In genomic region chr2:152334701-152335015, GRCh38 we compare ENCODE assay signal across 8 cellular contexts. TPM values are rescaled to one million over a fixed set of nuclear protein-coding genes. Genes with fewer than 3 reads are reported as not detected.
DNase-seq lines count a peak whose midpoint lies in the region; ATAC-seq and TF ChIP-seq lines count a peak whose summit lies in the region.

No MANE protein-coding gene starts in this region.

- no peak overlapping the region for H3K14ac ChIP-seq in trophoblast cell (ENCODE audit: low read length)

- H3K27ac ChIP-seq in DOHH2 (ENCODE audit: low read depth, low read length) (no peak overlapping the region), RWPE2 (ENCODE audit: poor library complexity, severe bottlenecking) (peak overlapping the region; percentile 68), esophagus muscularis mucosa (replicated peaks in 1 of 4) (peak overlapping the region; percentile 81 to 83 (median 82)), trophoblast cell (ENCODE audit: low read depth, low read length) (no peak overlapping the region)

- H3K36me3 ChIP-seq in DOHH2 (ENCODE audit: control insufficient read depth, low read length) (no peaks in the 10 kb centered on the region), RWPE2 (ENCODE audit: low read depth) (no peaks in the 10 kb centered on the region), esophagus muscularis mucosa (no peaks in the 10 kb centered on the region), trophoblast cell (ENCODE audit: control insufficient read depth in 1 of 2, insufficient read depth in 2 of 2, low read length in 2 of 2) (no peaks in the 10 kb centered on the region)

- H3K79me2 ChIP-seq in DOHH2 (ENCODE audit: control insufficient read depth, low read length) (no peaks in the 10 kb centered on the region), trophoblast cell (ENCODE audit: control insufficient read depth, insufficient read depth, low read length, poor library complexity) (peaks cover 15% of the 10 kb centered on the region)

- peak overlapping the region; percentile 66 for H2AFZ ChIP-seq in trophoblast cell (ENCODE audit: insufficient read depth, low read length, poor library complexity)

- H4K8ac ChIP-seq in trophoblast cell (ENCODE audit: low read depth, low read length): peak overlapping the region; percentile 72

- no peaks in the 10 kb centered on the region for H3F3A ChIP-seq in DOHH2 (ENCODE audit: control insufficient read depth, insufficient read depth)

- no peak overlapping the region for H2BK5ac ChIP-seq in trophoblast cell (ENCODE audit: low read depth, low read length, poor library complexity)

- H3K79me1 ChIP-seq in trophoblast cell (ENCODE audit: low read length): peaks cover 16% of the 10 kb centered on the region

- H4K91ac ChIP-seq in trophoblast cell (ENCODE audit: low read depth, low read length): no peak overlapping the region

- no peak overlapping the region for H3K9ac ChIP-seq in trophoblast cell (ENCODE audit: low read length)

- H4K20me1 ChIP-seq in DOHH2 (ENCODE audit: control insufficient read depth, insufficient read depth, low read depth, low read length): no peaks in the 10 kb centered on the region

- ATAC-seq in RWPE2 (ENCODE audit: low read depth) (no peak), HG02759 (IDR thresholded peaks at IDR 0.05; ENCODE audit: unreplicated experiment) (no peak)

- TF ChIP-seq CTCF in DOHH2 (IDR thresholded peaks at IDR 0.05; ENCODE audit: low read depth, low read length, poor library complexity, severe bottlenecking): no peak
- TF ChIP-seq CTCF in RWPE2 (IDR thresholded peaks at IDR 0.05; ENCODE audit: poor library complexity, severe bottlenecking): no peak
- no peak for TF ChIP-seq CTCF in esophagus muscularis mucosa (IDR thresholded peaks at IDR 0.05)

- H3K9me3 ChIP-seq in DOHH2 (ENCODE audit: control insufficient read depth, insufficient read depth, low read length) (no peaks in the 10 kb centered on the region), RWPE2 (ENCODE audit: severe bottlenecking) (no peaks in the 10 kb centered on the region), esophagus muscularis mucosa (no peaks in the 10 kb centered on the region), trophoblast cell (ENCODE audit: insufficient read depth, low read depth, low read length) (peaks cover 2% of the 10 kb centered on the region)

- H3K4ac ChIP-seq in trophoblast cell (ENCODE audit: low read depth, low read length): no peak overlapping the region

- no peak overlapping the region for H2BK120ac ChIP-seq in trophoblast cell (ENCODE audit: insufficient read depth, low read length, poor library complexity)

- DNase-seq in RWPE2 (ENCODE audit: low spot score) (no peak), esophagus muscularis mucosa (ENCODE audit: extremely low spot score) (no peak), trophoblast cell (no peak), NK-92 (lab: John Stamatoyannopoulos, UW; ENCODE audit: unreplicated experiment) (no peak), hippocampal formation (lab: John Stamatoyannopoulos, UW) (no peak), globus pallidus (ENCODE audit: low spot score) (no peak)

- no peak overlapping the region for H3K18ac ChIP-seq in trophoblast cell (ENCODE audit: low read length)

- no peak overlapping the region for H2AK5ac ChIP-seq in trophoblast cell (ENCODE audit: low read length)

- intact Hi-C loops in esophagus muscularis mucosa (cut with DNase I): loop anchor here (5.0 to 10.0 kb wide), 4 partner anchors 73 to 303 kb away; no protein-coding TSS in a partner anchor

- H3K27me3 ChIP-seq in DOHH2 (ENCODE audit: control insufficient read depth, low read length): peaks cover 36% of the 10 kb centered on the region
- H3K27me3 ChIP-seq in RWPE2 (ENCODE audit: insufficient read depth, poor library complexity, severe bottlenecking): no peaks in the 10 kb centered on the region
- no peaks in the 10 kb centered on the region for H3K27me3 ChIP-seq in esophagus muscularis mucosa
- no peaks in the 10 kb centered on the region for H3K27me3 ChIP-seq in trophoblast cell (ENCODE audit: insufficient read depth, low read length)

- H3K23ac ChIP-seq in trophoblast cell (ENCODE audit: low read length): no peak overlapping the region

- H3K4me2 ChIP-seq in DOHH2 (ENCODE audit: low read length) (peak overlapping the region; percentile 83), trophoblast cell (ENCODE audit: low read length) (peak overlapping the region; percentile 89)

- no peak for TF ChIP-seq POLR2A in esophagus muscularis mucosa (IDR thresholded peaks at IDR 0.05; ENCODE audit: low read depth)

- TF ChIP-seq EP300 in esophagus muscularis mucosa (IDR thresholded peaks at IDR 0.05): no peak

- 5% methylated on average over 10 of the region's 11 CpGs for WGBS in esophagus muscularis mucosa
- WGBS in trophoblast cell (ENCODE audit: extremely low coverage, insufficient coverage, insufficient read length): no CpG with 5 or more reads among the region's 11 CpGs

- H4K12ac ChIP-seq in trophoblast cell (ENCODE audit: low read depth, low read length): no peak overlapping the region

- H3K4me1 ChIP-seq in DOHH2 (ENCODE audit: control insufficient read depth, low read length) (peaks cover 8% of the 10 kb centered on the region; the same call in 1 of the 2 replicates), RWPE2 (ENCODE audit: insufficient read depth, poor library complexity, severe bottlenecking) (peaks cover 14% of the 10 kb centered on the region), esophagus muscularis mucosa (peaks cover 6 to 37% (median 30%) of the 10 kb centered on the region in 4 donors), trophoblast cell (ENCODE audit: control insufficient read depth in 1 of 2, insufficient read depth in 2 of 2, low read length in 2 of 2) (peaks cover 2 to 3% of the 10 kb centered on the region in 2 experiments)

- no peaks in the 10 kb centered on the region for H3K9me2 ChIP-seq in DOHH2 (replicated peaks; ENCODE audit: control insufficient read depth, low read length)

- H2BK12ac ChIP-seq in trophoblast cell (ENCODE audit: low read length): no peak overlapping the region

- H3K4me3 ChIP-seq in DOHH2 (ENCODE audit: low read length): peak overlapping the region; percentile 78
- peak overlapping the region; percentile 78 for H3K4me3 ChIP-seq in RWPE2 (ENCODE audit: severe bottlenecking)
- peak overlapping the region; percentile 81 to 99 (median 88) for H3K4me3 ChIP-seq in esophagus muscularis mucosa
- no peak overlapping the region for H3K4me3 ChIP-seq in trophoblast cell (ENCODE audit: low read depth, low read length)

RNA-seq across cellular contexts. Expression of gene FMNL2, which starts 0.3 kb away (rescaled TPM):
- total RNA-seq in esophagus muscularis mucosa: 10 to 100 TPM; 23.5 to 28.0 (median 23.8) TPM
- 89.8 and 93.7 TPM in 2 replicates for polyA plus RNA-seq in trophoblast cell (2013)

Comparison
In these comparisons a context has a peak if more than half of its experiments do, and no peak if none do; other contexts are left out.
1. H3K27ac ChIP-seq: peak in RWPE2 (single experiment) and esophagus muscularis mucosa (4 of 4); none in DOHH2 (single experiment) and trophoblast cell (single experiment).